In genomic region chr5:163440954-163441353, GRCh38 we compare ENCODE assay signal across 20 cellular contexts. TPM values are rescaled to one million over a fixed set of nuclear protein-coding genes. Genes with fewer than 3 reads are reported as not detected.
DNase-seq lines count a peak whose midpoint lies in the region; ATAC-seq and TF ChIP-seq lines count a peak whose summit lies in the region.
"Had no signal": no experiment of that assay in that cellular context is flagged by ENCODE, and none has a peak within 500 bp of the region (broad histone marks: within the 10 kb centered on the region; RNA-seq: fewer than 3 reads in every experiment).

No MANE protein-coding gene starts in this region.

- H3K4me1 Mint-ChIP-seq in activated CD4-positive, alpha-beta T cell treated with anti-CD3 and anti-CD28 coated beads, Interleukin-2, amount 10 ng/mL, durations not matched to agents 24 days and 14 days = peaks cover 42% of the 10 kb centered on the region
- H3K4me1 Mint-ChIP-seq in GM23338 = peaks cover 18% of the 10 kb centered on the region; the same call in 2 of the 3 replicates
- peaks cover 44% of the 10 kb centered on the region for H3K4me1 Mint-ChIP-seq in activated T-helper 2 cell treated with anti-CD3 and anti-CD28 coated beads, Interferon-gamma antibody, Interleukin-2, Interleukin-4, amounts not matched to agents 10 μg/mL and 5 μg/mL and 100 μg/mL, durations not matched to agents 14 hours and 24 hours and 36 hours (ENCODE audit: low read depth)

- intact Hi-C loops in activated CD4-positive, alpha-beta T cell treated with anti-CD3 and anti-CD28 coated beads, Interleukin-2, amount 10 ng/mL, durations not matched to agents 24 days and 14 days (cut with micrococcal nuclease) = no loop called here
- intact Hi-C loops in activated T-helper 2 cell treated with anti-CD3 and anti-CD28 coated beads, Interferon-gamma antibody, Interleukin-2, Interleukin-4, amounts not matched to agents 10 μg/mL and 5 μg/mL and 100 μg/mL, durations not matched to agents 14 hours and 24 hours and 36 hours (cut with micrococcal nuclease) = no loop called here

- H3K79me2 ChIP-seq in GM23338 (replicated peaks; ENCODE audit: insufficient read depth) (peaks cover 54% of the 10 kb centered on the region), neural cell (replicated peaks; ENCODE audit: insufficient read depth, low read length) (peaks cover 42% of the 10 kb centered on the region)

- ATAC-seq in GM23338 (no peak), HG03432 (IDR thresholded peaks at IDR 0.05; ENCODE audit: unreplicated experiment) (no peak)
- ATAC-seq: body of pancreas; naive thymus-derived CD8-positive, alpha-beta T cell had no signal

- peaks cover 42% of the 10 kb centered on the region for H3K36me3 Mint-ChIP-seq in activated CD4-positive, alpha-beta T cell treated with anti-CD3 and anti-CD28 coated beads, Interleukin-2, amount 10 ng/mL, durations not matched to agents 24 days and 14 days (ENCODE audit: low read depth)
- peaks cover 79% of the 10 kb centered on the region for H3K36me3 Mint-ChIP-seq in GM23338 (ENCODE audit: low read depth)
- peaks cover 65% of the 10 kb centered on the region for H3K36me3 Mint-ChIP-seq in activated T-helper 2 cell treated with anti-CD3 and anti-CD28 coated beads, Interferon-gamma antibody, Interleukin-2, Interleukin-4, amounts not matched to agents 10 μg/mL and 5 μg/mL and 100 μg/mL, durations not matched to agents 14 hours and 24 hours and 36 hours (ENCODE audit: low read depth)

- no peak for TF ChIP-seq CTCF in GM23338 (conservative IDR thresholded peaks at IDR 0.05; ENCODE audit: low read depth in 2 of 2)
- TF ChIP-seq CTCF in neural cell (IDR thresholded peaks at IDR 0.05; ENCODE audit: poor library complexity, severe bottlenecking) = no peak
- TF ChIP-seq CTCF in RWPE1 (conservative IDR thresholded peaks at IDR 0.05; ENCODE audit: low read depth) = no peak

- H4K20me1 ChIP-seq in GM23338 (replicated peaks; ENCODE audit: insufficient read depth) (peaks cover 35% of the 10 kb centered on the region), neural cell (ENCODE audit: insufficient read depth) (no peaks in the 10 kb centered on the region)

- no peak for DNase-seq in activated CD4-positive, alpha-beta T cell treated with anti-CD3 and anti-CD28 coated beads, Interleukin-2, amount 10 ng/mL, durations not matched to agents 24 days and 14 days
- DNase-seq in activated CD4-positive, alpha-beta T cell treated with anti-CD3 and anti-CD28 coated beads, Interleukin-2, amount 50 U/mL, for 1 hour = no peak
- DNase-seq in GM23338 (ENCODE audit: low spot score) (no peak), RWPE1 (ENCODE audit: low spot score) (no peak), NOMO-1 (lab: John Stamatoyannopoulos, UW; ENCODE audit: unreplicated experiment in 2 of 2) (no peak)
- DNase-seq in activated T-helper 2 cell treated with anti-CD3 and anti-CD28 coated beads, Interferon-gamma antibody, Interleukin-2, Interleukin-4, amounts not matched to agents 10 μg/mL and 5 μg/mL and 100 μg/mL, durations not matched to agents 14 hours and 24 hours and 36 hours (ENCODE audit: low spot score) = no peak
- DNase-seq: activated B cell treated with CpG ODN at 0.5 μM for 24 hours; activated naive CD4-positive, alpha-beta T cell treated with Interleukin-2 at 50 U/mL for 16 hours; body of pancreas; GOT3; hippocampal formation; naive thymus-derived CD8-positive, alpha-beta T cell; NCI-H1436 treated with DMSO at 0.1 percent for 48 hours; NCI-H2171; NCI-H69; stimulated activated CD4-positive, alpha-beta T cell treated with anti-CD3 and anti-CD28 coated beads, Interleukin-4, amount 100 ng/mL, for 24 hours had no signal

- H2AFZ ChIP-seq in GM23338 = no peak overlapping the region
- H2AFZ ChIP-seq in neural cell (ENCODE audit: low read depth, low read length) = no peak overlapping the region

- TF ChIP-seq RAD21 in neural cell (conservative IDR thresholded peaks at IDR 0.05) = no peak

- no peaks in the 10 kb centered on the region for H3K9me2 ChIP-seq in GM23338 (ENCODE audit: insufficient read depth)
- H3K9me2 ChIP-seq in neural cell (ENCODE audit: insufficient read depth, low read length) = no peaks in the 10 kb centered on the region

- H3K27ac ChIP-seq in GM23338 (ENCODE audit: low read depth) (peak overlapping the region; percentile 46), neural cell (ENCODE audit: low read length) (no peak overlapping the region), RWPE1 (no peak overlapping the region)
- H3K27ac ChIP-seq: body of pancreas, coronary artery had no signal

- no peaks in the 10 kb centered on the region for H3K9me3 Mint-ChIP-seq in activated CD4-positive, alpha-beta T cell treated with anti-CD3 and anti-CD28 coated beads, Interleukin-2, amount 10 ng/mL, durations not matched to agents 24 days and 14 days
- H3K9me3 Mint-ChIP-seq in GM23338 = no peaks in the 10 kb centered on the region
- H3K9me3 Mint-ChIP-seq in activated T-helper 2 cell treated with anti-CD3 and anti-CD28 coated beads, Interferon-gamma antibody, Interleukin-2, Interleukin-4, amounts not matched to agents 10 μg/mL and 5 μg/mL and 100 μg/mL, durations not matched to agents 14 hours and 24 hours and 36 hours = no peaks in the 10 kb centered on the region
- H3K9me3 Mint-ChIP-seq: activated B cell treated with CpG ODN at 0.5 μM for 24 hours; naive thymus-derived CD8-positive, alpha-beta T cell; T-helper 2 cell treated with Interferon-gamma antibody and Interleukin-4, amounts not matched to agents 5 μg/mL and 100 μg/mL, for 36 hours had no signal

- CTCF ChIA-PET in RWPE1 (lab: Yijun Ruan, JAX) = interaction anchor here (0.6 kb wide), 1 partner anchor 93 kb away, joined by 4 read pairs; no protein-coding TSS in a partner anchor

- no peaks in the 10 kb centered on the region for H3K9me3 ChIP-seq in neural cell (ENCODE audit: low read length)
- H3K9me3 ChIP-seq: body of pancreas had no signal

- H3K4me1 ChIP-seq in GM23338 (ENCODE audit: insufficient read depth) = peaks cover 18% of the 10 kb centered on the region

- POLR2A ChIA-PET in RWPE1 (lab: Yijun Ruan, JAX; ENCODE audit: low non-redundant PET) = no interaction called here

- no peak overlapping the region for H3K27ac Mint-ChIP-seq in activated CD4-positive, alpha-beta T cell treated with anti-CD3 and anti-CD28 coated beads, Interleukin-2, amount 10 ng/mL, durations not matched to agents 24 days and 14 days
- no peak overlapping the region for H3K27ac Mint-ChIP-seq in GM23338
- peak overlapping the region; percentile 19 for H3K27ac Mint-ChIP-seq in activated T-helper 2 cell treated with anti-CD3 and anti-CD28 coated beads, Interferon-gamma antibody, Interleukin-2, Interleukin-4, amounts not matched to agents 10 μg/mL and 5 μg/mL and 100 μg/mL, durations not matched to agents 14 hours and 24 hours and 36 hours
- H3K27ac Mint-ChIP-seq: activated B cell treated with CpG ODN at 0.5 μM for 24 hours; T-helper 2 cell treated with Interferon-gamma antibody and Interleukin-4, amounts not matched to agents 5 μg/mL and 100 μg/mL, for 36 hours had no signal

- H3K4me3 ChIP-seq in GM23338 = peak overlapping the region; percentile 91; the same call in 1 of the 2 replicates
- peak overlapping the region; percentile 86 for H3K4me3 ChIP-seq in neural cell (ENCODE audit: low read length)
- H3K4me3 ChIP-seq: body of pancreas, coronary artery had no signal

- H3K36me3 ChIP-seq in GM23338 (ENCODE audit: insufficient read depth) = peaks cover 61% of the 10 kb centered on the region
- H3K36me3 ChIP-seq in neural cell (ENCODE audit: insufficient read depth, low read length) = no peaks in the 10 kb centered on the region

- no peak overlapping the region for H3K9ac ChIP-seq in neural cell (ENCODE audit: low read length)

- H3K27me3 ChIP-seq in GM23338 (ENCODE audit: insufficient read depth) (no peaks in the 10 kb centered on the region), neural cell (ENCODE audit: insufficient read depth, low read depth, low read length) (no peaks in the 10 kb centered on the region)
- H3K27me3 ChIP-seq: body of pancreas had no signal

- H3K27me3 Mint-ChIP-seq in activated CD4-positive, alpha-beta T cell treated with anti-CD3 and anti-CD28 coated beads, Interleukin-2, amount 10 ng/mL, durations not matched to agents 24 days and 14 days = no peaks in the 10 kb centered on the region
- peaks cover 3% of the 10 kb centered on the region for H3K27me3 Mint-ChIP-seq in GM23338 (ENCODE audit: insufficient read depth, low read depth, poor library complexity)
- no peaks in the 10 kb centered on the region for H3K27me3 Mint-ChIP-seq in activated T-helper 2 cell treated with anti-CD3 and anti-CD28 coated beads, Interferon-gamma antibody, Interleukin-2, Interleukin-4, amounts not matched to agents 10 μg/mL and 5 μg/mL and 100 μg/mL, durations not matched to agents 14 hours and 24 hours and 36 hours (ENCODE audit: low read depth)
- H3K27me3 Mint-ChIP-seq: activated B cell treated with CpG ODN at 0.5 μM for 24 hours; naive thymus-derived CD8-positive, alpha-beta T cell had no signal

- H3F3A ChIP-seq in GM23338 (replicated peaks; ENCODE audit: low read depth) (peaks cover 4% of the 10 kb centered on the region; the same call in 1 of the 2 replicates), neural cell (ENCODE audit: insufficient read depth, low read length, poor library complexity, severe bottlenecking) (no peaks in the 10 kb centered on the region)

- H3K4me2 ChIP-seq in GM23338 = 0 out of 2 replicates have a peak overlapping the region, but pooled peaks have one; percentile 96
- no peak overlapping the region for H3K4me2 ChIP-seq in neural cell (ENCODE audit: low read length)

- H3K4me3 Mint-ChIP-seq in activated CD4-positive, alpha-beta T cell treated with anti-CD3 and anti-CD28 coated beads, Interleukin-2, amount 10 ng/mL, durations not matched to agents 24 days and 14 days = peak overlapping the region; percentile 23
- H3K4me3 Mint-ChIP-seq in GM23338 = peak overlapping the region; percentile 26; the same call in 1 of the 3 replicates
- no peak overlapping the region for H3K4me3 Mint-ChIP-seq in activated T-helper 2 cell treated with anti-CD3 and anti-CD28 coated beads, Interferon-gamma antibody, Interleukin-2, Interleukin-4, amounts not matched to agents 10 μg/mL and 5 μg/mL and 100 μg/mL, durations not matched to agents 14 hours and 24 hours and 36 hours (ENCODE audit: low read depth)
- H3K4me3 Mint-ChIP-seq: activated B cell treated with CpG ODN at 0.5 μM for 24 hours; naive thymus-derived CD8-positive, alpha-beta T cell had no signal

- no peak for TF ChIP-seq EP300 in neural cell (conservative IDR thresholded peaks at IDR 0.05; ENCODE audit: poor library complexity, severe bottlenecking)

RNA-seq across cellular contexts. Expression of gene CCNG1, which starts 3.6 kb away (rescaled TPM):
- total RNA-seq in activated CD4-positive, alpha-beta T cell treated with anti-CD3 and anti-CD28 coated beads, Interleukin-2, amount 10 ng/mL, durations not matched to agents 24 days and 14 days = 72.5 and 75.1 TPM in 2 replicates
- 487 and 496 TPM in 2 replicates for total RNA-seq in GM23338 (2014; rRNA removed; shearing (Covaris generic))
- polyA plus RNA-seq in GM23338 (2016; fragmentation: Nextera tagmentation; extraction: Ambion mirVana) (431 and 489 TPM in 2 replicates), neural cell (106 and 115 TPM in 2 replicates)
- 87.8 and 89.4 TPM in 2 replicates for total RNA-seq in activated T-helper 2 cell treated with anti-CD3 and anti-CD28 coated beads, Interferon-gamma antibody, Interleukin-2, Interleukin-4, amounts not matched to agents 10 μg/mL and 5 μg/mL and 100 μg/mL, durations not matched to agents 14 hours and 24 hours and 36 hours
- polyA minus RNA-seq in neural cell = 165 and 182 TPM in 2 replicates

RNA-seq across cellular contexts. Expression of gene NUDCD2, which starts 18.9 kb away (rescaled TPM):
- 44.5 and 50.3 TPM in 2 replicates for total RNA-seq in activated CD4-positive, alpha-beta T cell treated with anti-CD3 and anti-CD28 coated beads, Interleukin-2, amount 10 ng/mL, durations not matched to agents 24 days and 14 days
- total RNA-seq in GM23338 (2014; rRNA removed; shearing (Covaris generic)) = 14.6 and 23.2 TPM in 2 replicates
- polyA plus RNA-seq in GM23338 (2016; fragmentation: Nextera tagmentation; extraction: Ambion mirVana) = 112 and 123 TPM in 2 replicates
- 39.6 and 48.0 TPM in 2 replicates for total RNA-seq in activated T-helper 2 cell treated with anti-CD3 and anti-CD28 coated beads, Interferon-gamma antibody, Interleukin-2, Interleukin-4, amounts not matched to agents 10 μg/mL and 5 μg/mL and 100 μg/mL, durations not matched to agents 14 hours and 24 hours and 36 hours
- 17.7 and 28.2 TPM in 2 replicates for polyA plus RNA-seq in neural cell
- 16.6 and 21.8 TPM in 2 replicates for polyA minus RNA-seq in neural cell

RNA-seq across cellular contexts. Expression of gene HMMR, which starts 19.5 kb away (rescaled TPM):
- 29.1 and 30.8 TPM in 2 replicates for total RNA-seq in activated CD4-positive, alpha-beta T cell treated with anti-CD3 and anti-CD28 coated beads, Interleukin-2, amount 10 ng/mL, durations not matched to agents 24 days and 14 days
- total RNA-seq in GM23338 (2014; rRNA removed; shearing (Covaris generic)) = 54.8 and 77.9 TPM in 2 replicates
- polyA plus RNA-seq in GM23338 (2016; fragmentation: Nextera tagmentation; extraction: Ambion mirVana) = 120 and 163 TPM in 2 replicates
- 39.3 and 40.3 TPM in 2 replicates for total RNA-seq in activated T-helper 2 cell treated with anti-CD3 and anti-CD28 coated beads, Interferon-gamma antibody, Interleukin-2, Interleukin-4, amounts not matched to agents 10 μg/mL and 5 μg/mL and 100 μg/mL, durations not matched to agents 14 hours and 24 hours and 36 hours
- polyA plus RNA-seq in neural cell = 2.6 and 3.5 TPM in 2 replicates
- 1.7 and 2.8 TPM in 2 replicates for polyA minus RNA-seq in neural cell
- total RNA-seq: body of pancreas had no signal
